8 cellular contexts compared by ENCODE assay signal in genomic region chr1:222617367-222617951, GRCh38. TPM values are rescaled to one million over a fixed set of nuclear protein-coding genes. Genes with fewer than 3 reads are reported as not detected.
DNase-seq lines count a peak whose midpoint lies in the region; ATAC-seq and TF ChIP-seq lines count a peak whose summit lies in the region.

No MANE protein-coding gene starts in this region.

- H3K4me1 Mint-ChIP-seq in activated CD4-positive, alpha-beta T cell treated with anti-CD3 and anti-CD28 coated beads, Interleukin-2, amount 10 ng/mL, durations not matched to agents 24 days and 14 days = peaks cover 32% of the 10 kb centered on the region

- CTCF ChIA-PET in BJ (lab: Yijun Ruan, JAX) = interaction anchor here (1.2 to 1.9 kb wide), 3 partner anchors 10 to 152 kb away, joined by 6 to 8 read pairs (median 8); no protein-coding TSS in a partner anchor

- intact Hi-C loops in activated CD4-positive, alpha-beta T cell treated with anti-CD3 and anti-CD28 coated beads, Interleukin-2, amount 10 ng/mL, durations not matched to agents 24 days and 14 days (cut with micrococcal nuclease) = loop anchor here (1.0 to 5.0 kb wide), 4 partner anchors 17 to 150 kb away; partner anchors contain the start of gene TAF1A

- H3K9me3 Mint-ChIP-seq in activated CD4-positive, alpha-beta T cell treated with anti-CD3 and anti-CD28 coated beads, Interleukin-2, amount 10 ng/mL, durations not matched to agents 24 days and 14 days = no peaks in the 10 kb centered on the region

- peak overlapping the region; percentile 39 for H3K4me3 ChIP-seq in BJ (ENCODE audit: low read depth, low read length)
- H3K4me3 ChIP-seq in coronary artery = peak overlapping the region; percentile 97

- H3K36me3 Mint-ChIP-seq in activated CD4-positive, alpha-beta T cell treated with anti-CD3 and anti-CD28 coated beads, Interleukin-2, amount 10 ng/mL, durations not matched to agents 24 days and 14 days (ENCODE audit: low read depth) = peaks cover 8% of the 10 kb centered on the region

- H3K36me3 ChIP-seq in BJ (ENCODE audit: control insufficient read depth, insufficient read depth, low read length) = no peaks in the 10 kb centered on the region

- H3K27me3 Mint-ChIP-seq in activated CD4-positive, alpha-beta T cell treated with anti-CD3 and anti-CD28 coated beads, Interleukin-2, amount 10 ng/mL, durations not matched to agents 24 days and 14 days = peaks cover 33% of the 10 kb centered on the region

- peak overlapping the region; percentile 87 for H3K4me3 Mint-ChIP-seq in activated CD4-positive, alpha-beta T cell treated with anti-CD3 and anti-CD28 coated beads, Interleukin-2, amount 10 ng/mL, durations not matched to agents 24 days and 14 days

- peak overlapping the region; percentile 72 to 74 for H3K27ac ChIP-seq in coronary artery

- H3K27me3 ChIP-seq in BJ (ENCODE audit: control insufficient read depth, insufficient read depth, low read length) = no peaks in the 10 kb centered on the region

- peak; percentile 90 for ATAC-seq in GM19351 (IDR thresholded peaks at IDR 0.05; ENCODE audit: unreplicated experiment)
- ATAC-seq in HG03469 (IDR thresholded peaks at IDR 0.05; ENCODE audit: unreplicated experiment) = peak; percentile 74

- DNase-seq in BJ (ENCODE audit: low read depth) = peak; percentile 89
- peak; percentile 58 for DNase-seq in NCI-H524 treated with DMSO at 0.1 percent for 48 hours (lab: John Stamatoyannopoulos, UW)
- DNase-seq in activated CD4-positive, alpha-beta T cell treated with anti-CD3 and anti-CD28 coated beads, Interleukin-2, amount 10 ng/mL, durations not matched to agents 24 days and 14 days = peak; percentile 96
- DNase-seq in coronary artery (ENCODE audit: low spot score) = peak; percentile 97
- DNase-seq in left kidney (ENCODE audit: low read depth, low spot score) = peak; percentile 98
- peak; percentile 92 for DNase-seq in stimulated activated CD4-positive, alpha-beta T cell treated with anti-CD3 and anti-CD28 coated beads, Interleukin-1b, Interleukin-23, amount 100 ng/mL, for 48 hours

- TF ChIP-seq CTCF in BJ (IDR thresholded peaks at IDR 0.05; ENCODE audit: insufficient read depth, low read depth, low read length) (no peak), coronary artery (IDR thresholded peaks at IDR 0.05) (no peak)

- POLR2A ChIA-PET in BJ (lab: Charles Lee) = no interaction called here

- peak overlapping the region; percentile 87 for H3K27ac Mint-ChIP-seq in activated CD4-positive, alpha-beta T cell treated with anti-CD3 and anti-CD28 coated beads, Interleukin-2, amount 10 ng/mL, durations not matched to agents 24 days and 14 days

RNA-seq across cellular contexts. Expression of gene MIA3, which starts 0.4 kb away (rescaled TPM):
- polyA plus RNA-seq in BJ (2011; rRNA removed) = 46.7 and 79.3 TPM in 2 replicates
- 26.2 and 27.3 TPM in 2 replicates for polyA minus RNA-seq in BJ (2011; rRNA and poly(A)+ RNA removed)
- total RNA-seq in activated CD4-positive, alpha-beta T cell treated with anti-CD3 and anti-CD28 coated beads, Interleukin-2, amount 10 ng/mL, durations not matched to agents 24 days and 14 days = 42.2 and 44.2 TPM in 2 replicates

RNA-seq across cellular contexts. Expression of gene TAF1A, which starts 27.7 kb away (rescaled TPM):
- 2.2 and 4.2 TPM in 2 replicates for polyA plus RNA-seq in BJ (2011; rRNA removed)
- polyA minus RNA-seq in BJ (2011; rRNA and poly(A)+ RNA removed) = 1.4 TPM in 2 replicates
- total RNA-seq in activated CD4-positive, alpha-beta T cell treated with anti-CD3 and anti-CD28 coated beads, Interleukin-2, amount 10 ng/mL, durations not matched to agents 24 days and 14 days = 23.1 and 24.4 TPM in 2 replicates

Comparison
In these comparisons a context has a peak if more than half of its experiments do, and no peak if none do; other contexts are left out.
1. Peak in every context shown above with its lines: DNase-seq, ATAC-seq, H3K4me3 ChIP-seq and H3K27ac ChIP-seq.